In the genomic region with DNA sequence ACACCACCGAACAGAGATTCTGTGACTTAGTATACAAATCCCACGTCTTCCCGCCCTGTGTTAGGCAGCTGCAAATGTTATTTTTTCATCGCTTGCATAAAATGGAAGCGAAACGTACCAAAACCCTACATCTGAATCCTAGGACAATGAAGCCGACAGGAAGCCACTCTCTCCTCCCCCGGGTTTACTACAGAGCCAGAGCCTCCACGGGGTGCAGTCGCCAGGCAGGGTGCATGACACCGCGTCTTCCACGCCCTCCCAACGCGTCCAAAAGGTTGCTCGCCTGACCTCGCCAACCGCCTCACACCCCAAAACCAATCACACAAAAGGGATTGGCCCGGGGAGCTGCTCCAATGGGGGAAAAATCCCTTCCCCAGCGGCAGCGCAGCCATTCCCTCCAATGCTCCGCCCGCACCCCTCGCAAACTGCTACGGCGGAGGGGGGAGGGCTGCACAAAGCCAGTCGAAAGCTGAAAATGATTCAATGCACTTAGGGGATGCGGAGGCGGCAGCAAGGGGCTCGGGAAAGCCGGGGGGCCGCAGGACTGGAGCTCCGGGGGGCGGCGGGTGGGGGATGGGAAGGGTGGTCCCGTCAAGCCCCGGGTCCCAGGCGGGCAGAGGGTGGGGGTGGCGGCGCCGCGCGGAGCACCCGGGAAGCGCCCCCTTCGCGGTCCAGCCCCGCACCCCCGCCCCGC, we compare ENCODE assay signal across 8 cellular contexts. TPM values are rescaled to one million over a fixed set of nuclear protein-coding genes. Genes with fewer than 3 reads are reported as not detected.
DNase-seq lines count a peak whose midpoint lies in the region; ATAC-seq, FAIRE-seq and TF ChIP-seq lines count a peak whose summit lies in the region.

No MANE protein-coding gene starts in this region.

- H3K18ac ChIP-seq in H1 (ENCODE audit: extremely low read depth, low read length) (peak overlapping the region; percentile 52; the same call in 1 of the 2 replicates), mesendoderm (ENCODE audit: low read length) (peak overlapping the region; percentile 94)

- H3K4ac ChIP-seq in H1 (replicated peaks; ENCODE audit: insufficient read length, low read depth, low read length) (no peak overlapping the region), mesendoderm (ENCODE audit: low read depth, low read length) (peak overlapping the region; percentile 97)

- no peak overlapping the region for H2BK20ac ChIP-seq in H1 (ENCODE audit: low read length)

- H3K23me2 ChIP-seq in H1 (ENCODE audit: low read depth, low read length) = peaks cover 16% of the 10 kb centered on the region

- DNase-seq in NCI-H1417 (lab: John Stamatoyannopoulos, UW) (peak; percentile 31 to 82 (median 76)), NCI-H1417 treated with DMSO at 0.1 percent for 48 hours (lab: John Stamatoyannopoulos, UW) (no peak), NCI-H526 (lab: John Stamatoyannopoulos, UW) (peak; percentile 29 to 76), H1 (ENCODE audit: low read depth in 1 of 2, low spot score in 2 of 2) (peak in 1 of 2 experiments; percentile 61), mesendoderm (peak; percentile 76)
- DNase-seq in activated CD4-positive, alpha-beta memory T cell treated with anti-CD3 and anti-CD28 coated beads, Interleukin-2, amount 10 ng/mL, durations not matched to agents 7 days and 5 days = peak; percentile 65
- DNase-seq in stimulated activated CD8-positive, alpha-beta memory T cell treated with anti-CD3 and anti-CD28 coated beads, Interleukin-15, amount 100 ng/mL, for 48 hours (ENCODE audit: low read depth in 2 of 2) = peak; percentile 53 to 55

- TF ChIP-seq POLR2A in H1 (IDR thresholded peaks at IDR 0.05; ENCODE audit: control extremely low read depth in 1 of 2, low read depth in 2 of 2, low read length in 2 of 2) = peak in 1 of 2 experiments; percentile 51; a peak in 2 of 3 replicates

- no peak for TF ChIP-seq EP300 in H1 (IDR thresholded peaks at IDR 0.05; ENCODE audit: borderline replicate concordance in 1 of 2, low read depth in 2 of 2, low read length in 2 of 2)

- H3K4me1 ChIP-seq in H1 (replicated peaks in 1 of 4; ENCODE audit: control insufficient read depth in 3 of 4, insufficient read depth in 4 of 4, low read length in 3 of 4) (peaks cover 0 to 6% (median 2%) of the 10 kb centered on the region in 4 experiments; a peak in 1 of 7 replicates), mesendoderm (ENCODE audit: control insufficient read depth, low read depth, low read length) (no peaks in the 10 kb centered on the region)

- H3K9ac ChIP-seq in H1 (replicated peaks in 1 of 4; ENCODE audit: extremely low read depth in 1 of 4, low read depth in 3 of 4, low read length in 3 of 4) (peak overlapping the region; percentile 70 to 87 (median 76)), mesendoderm (ENCODE audit: low read length) (peak overlapping the region; percentile 96)

- H3K23ac ChIP-seq in H1 (ENCODE audit: insufficient read length) = no peak overlapping the region
- H3K23ac ChIP-seq in mesendoderm (ENCODE audit: low read length) = peak overlapping the region; percentile 15

- no peaks in the 10 kb centered on the region for H3K27me3 ChIP-seq in H1 (replicated peaks in 1 of 4; ENCODE audit: control insufficient read depth in 3 of 4, extremely low read depth in 1 of 4, insufficient read depth in 3 of 4, low read length in 3 of 4)
- H3K27me3 ChIP-seq in mesendoderm (ENCODE audit: insufficient read depth, low read length, poor library complexity) = no peaks in the 10 kb centered on the region

- no peaks in the 10 kb centered on the region for H3K27me3 Mint-ChIP-seq in activated CD4-positive, alpha-beta memory T cell treated with anti-CD3 and anti-CD28 coated beads, Interleukin-2, amount 10 ng/mL, durations not matched to agents 7 days and 5 days

- peak overlapping the region; percentile 84 for H3K27ac ChIP-seq in H1 (ENCODE audit: low read depth, low read length)
- H3K27ac ChIP-seq in mesendoderm (ENCODE audit: low read depth, low read length) = peak overlapping the region; percentile 97

- H3K56ac ChIP-seq in H1 (replicated peaks; ENCODE audit: insufficient read length, low read depth, low read length) (peak overlapping the region; percentile 83), mesendoderm (ENCODE audit: low read length) (peak overlapping the region; percentile 99)

- WGBS in H1 (ENCODE audit: extremely low coverage in 1 of 2, insufficient coverage in 1 of 2, insufficient read length in 1 of 2, insufficient replicate concordance in 2 of 2, low coverage in 1 of 2, low lambda C conversion rate in 2 of 2, missing lambda C conversion rate in 1 of 2), 2 experiments = 2% methylated on average over 26 of the region's 50 CpGs; no CpG with 5 or more reads in 1 of the 2 experiments
- WGBS in mesendoderm (ENCODE audit: extremely low coverage, insufficient coverage, low lambda C conversion rate) = no CpG with 5 or more reads among the region's 50 CpGs

- peaks cover 2 to 3% of the 10 kb centered on the region in 2 experiments for H4K20me1 ChIP-seq in H1 (replicated peaks in 1 of 2; ENCODE audit: control insufficient read depth in 1 of 2, insufficient read depth in 2 of 2, low read length in 2 of 2)

- H4K91ac ChIP-seq in H1 (replicated peaks; ENCODE audit: insufficient read length, low read length) = peak overlapping the region; percentile 77

- no peaks in the 10 kb centered on the region for H3K9me3 Mint-ChIP-seq in activated CD4-positive, alpha-beta memory T cell treated with anti-CD3 and anti-CD28 coated beads, Interleukin-2, amount 10 ng/mL, durations not matched to agents 7 days and 5 days

- peak overlapping the region; percentile 89 for H3K4me3 Mint-ChIP-seq in activated CD4-positive, alpha-beta memory T cell treated with anti-CD3 and anti-CD28 coated beads, Interleukin-2, amount 10 ng/mL, durations not matched to agents 7 days and 5 days

- H2BK15ac ChIP-seq in H1 (ENCODE audit: low read length) (no peak overlapping the region; the same call in 1 of the 2 replicates), mesendoderm (replicated peaks; ENCODE audit: low read depth) (no peak overlapping the region)

- H3K36me3 ChIP-seq in H1 (ENCODE audit: control insufficient read depth in 2 of 4, insufficient read depth in 4 of 4, low read length in 3 of 4) (no peaks in the 10 kb centered on the region), mesendoderm (ENCODE audit: control insufficient read depth, insufficient read depth, low read length) (no peaks in the 10 kb centered on the region)

- H4K5ac ChIP-seq in H1 (ENCODE audit: insufficient read length, low read depth, low read length) = peak overlapping the region; percentile 79
- H4K5ac ChIP-seq in mesendoderm (ENCODE audit: low read length) = no peak overlapping the region

- TF ChIP-seq CTCF in H1 (IDR thresholded peaks at IDR 0.05; ENCODE audit: control extremely low read depth in 1 of 3, insufficient read depth in 1 of 3, low read depth in 1 of 3, low read length in 3 of 3) = no peak

- H3K79me1 ChIP-seq in H1 (ENCODE audit: low read depth, low read length) = no peaks in the 10 kb centered on the region
- H3K79me1 ChIP-seq in mesendoderm (ENCODE audit: low read length) = no peaks in the 10 kb centered on the region

- peak overlapping the region; percentile 78 for H3K27ac Mint-ChIP-seq in activated CD4-positive, alpha-beta memory T cell treated with anti-CD3 and anti-CD28 coated beads, Interleukin-2, amount 10 ng/mL, durations not matched to agents 7 days and 5 days

- H2BK120ac ChIP-seq in H1 (replicated peaks; ENCODE audit: low read depth, low read length) (no peak overlapping the region), mesendoderm (ENCODE audit: low read depth, low read length) (no peak overlapping the region)

- peak; percentile 15 for ATAC-seq in HG03066 (IDR thresholded peaks at IDR 0.05; ENCODE audit: low read depth, unreplicated experiment)

- no peak for TF ChIP-seq RAD21 in H1 (IDR thresholded peaks at IDR 0.05 in 1 of 2, conservative IDR thresholded peaks at IDR 0.05 in 1 of 2; ENCODE audit: low read depth in 2 of 2, low read length in 2 of 2)

- no peak overlapping the region for H2BK12ac ChIP-seq in H1 (ENCODE audit: low read depth, low read length)

- H2AK5ac ChIP-seq in H1 (ENCODE audit: low read depth, low read length) (no peak overlapping the region), mesendoderm (ENCODE audit: low read length) (no peak overlapping the region)

- H3K36me3 Mint-ChIP-seq in activated CD4-positive, alpha-beta memory T cell treated with anti-CD3 and anti-CD28 coated beads, Interleukin-2, amount 10 ng/mL, durations not matched to agents 7 days and 5 days (ENCODE audit: low read depth) = peaks cover 3% of the 10 kb centered on the region

- POLR2A ChIA-PET in activated CD4-positive, alpha-beta memory T cell treated with anti-CD3 and anti-CD28 coated beads, Interleukin-2, amount 10 ng/mL, durations not matched to agents 7 days and 5 days (lab: Charles Lee) = interaction anchor here (0.9 to 3.5 kb wide), 6 partner anchors 25 to 1735 kb away, joined by 3 to 16 read pairs (median 4); a partner anchor contains a TSS
- POLR2A ChIA-PET in H1 (lab: Charles Lee; ENCODE audit: partially characterized antibody) = interaction anchor here (0.7 to 3.7 kb wide), 3 partner anchors 9 to 33 kb away, joined by 3 to 15 read pairs (median 4); no protein-coding TSS in a partner anchor

- peak overlapping the region; percentile 76 to 97 (median 93) for H3K4me3 ChIP-seq in H1 (ENCODE audit: extremely low read depth in 1 of 4, insufficient read depth in 2 of 4, low read depth in 3 of 4, low read length in 4 of 4)
- H3K4me3 ChIP-seq in mesendoderm (ENCODE audit: low read length) = peak overlapping the region; percentile 87

- H3K9me3 ChIP-seq in H1 (ENCODE audit: insufficient read depth in 2 of 2, low read depth in 1 of 2, low read length in 1 of 2) = no peaks in the 10 kb centered on the region

- H2AFZ ChIP-seq in H1 (ENCODE audit: low read length) = no peak overlapping the region

- peak overlapping the region; percentile 90 to 93 for H3K4me2 ChIP-seq in H1 (ENCODE audit: insufficient read depth in 1 of 2, low read depth in 2 of 2, low read length in 2 of 2)
- H3K4me2 ChIP-seq in mesendoderm (ENCODE audit: low read length) = peak overlapping the region; percentile 51

- H3K79me2 ChIP-seq in H1 (ENCODE audit: control insufficient read depth in 1 of 2, insufficient read depth in 2 of 2, low read length in 2 of 2) (peaks cover 7 to 53% of the 10 kb centered on the region in 2 experiments; a peak in 3 of 4 replicates), mesendoderm (ENCODE audit: control insufficient read depth, insufficient read depth, low read length) (peaks cover 31% of the 10 kb centered on the region)

- H3K14ac ChIP-seq in H1 (ENCODE audit: insufficient read length) = no peak overlapping the region

- no peak for FAIRE-seq in H1 (lab: Jason Lieb, UNC)

- peaks cover 26% of the 10 kb centered on the region for H3K4me1 Mint-ChIP-seq in activated CD4-positive, alpha-beta memory T cell treated with anti-CD3 and anti-CD28 coated beads, Interleukin-2, amount 10 ng/mL, durations not matched to agents 7 days and 5 days

- H2BK5ac ChIP-seq in H1 (ENCODE audit: low read depth, low read length) (peak overlapping the region; percentile 87), mesendoderm (ENCODE audit: low read length) (peak overlapping the region; percentile 48)

- CTCF ChIA-PET in activated CD4-positive, alpha-beta memory T cell treated with anti-CD3 and anti-CD28 coated beads, Interleukin-2, amount 10 ng/mL, durations not matched to agents 7 days and 5 days (lab: Charles Lee) = interaction anchor here (0.9 kb wide), 1 partner anchor 88 kb away, joined by 3 read pairs; no protein-coding TSS in a partner anchor
- CTCF ChIA-PET in H1 (lab: Charles Lee; ENCODE audit: partially characterized antibody) = no interaction called here

- H4K8ac ChIP-seq in H1 (ENCODE audit: extremely low read depth, insufficient read depth, low read length) = peak overlapping the region; percentile 96
- no peak overlapping the region for H4K8ac ChIP-seq in mesendoderm (ENCODE audit: low read depth, low read length)

RNA-seq across cellular contexts. Expression of a gene that starts 0.7 kb away (rescaled TPM):
- total RNA-seq in activated CD4-positive, alpha-beta memory T cell treated with anti-CD3 and anti-CD28 coated beads, Interleukin-2, amount 10 ng/mL, durations not matched to agents 7 days and 5 days = 10 to 100 TPM; 22.5 to 24.4 TPM
- total RNA-seq in H1 (2021; fragmentation: NEBNext Ultra II Directional; extraction: Animal tissue kit (Norgen Biotek cat#: 25700)) = 97.2 and 102 TPM in 2 replicates
- 29.8 and 33.1 TPM in 2 replicates for polyA plus RNA-seq in H1 (2011; rRNA removed)
- 44.3 TPM for polyA plus RNA-seq in H1 (2011; cell fraction: cytosol; rRNA removed)
- 64.4 TPM for polyA plus RNA-seq in H1 (2011; cell fraction: nucleus; rRNA removed)
- 41.8 to 54.2 TPM (median 49.7 TPM) in 4 replicates for polyA plus RNA-seq in H1 (2012, experiment 1 of 2)
- 2.7 TPM for polyA plus RNA-seq in H1 (2012, experiment 2 of 2)
- 57.0 TPM for polyA plus RNA-seq in H1 (2013, experiment 1 of 2)
- polyA plus RNA-seq in H1 (2013, experiment 2 of 2) = 56.1 TPM
- polyA minus RNA-seq in H1 (2011; rRNA and poly(A)+ RNA removed) = 96.1 and 109 TPM in 2 replicates
- polyA minus RNA-seq in H1 (2011; cell fraction: cytosol; rRNA and poly(A)+ RNA removed) = 86.9 TPM
- 276 TPM for polyA minus RNA-seq in H1 (2011; cell fraction: nucleus; rRNA and poly(A)+ RNA removed)
- 57.2 TPM for polyA plus RNA-seq in mesendoderm (2013, experiment 1 of 2)
- 58.5 TPM for polyA plus RNA-seq in mesendoderm (2013, experiment 2 of 2)

RNA-seq across cellular contexts. Expression of a gene that starts 1.5 kb away (rescaled TPM):
- 10 to 100 TPM; 18.8 to 20.3 TPM for total RNA-seq in activated CD4-positive, alpha-beta memory T cell treated with anti-CD3 and anti-CD28 coated beads, Interleukin-2, amount 10 ng/mL, durations not matched to agents 7 days and 5 days
- 13.5 and 15.6 TPM in 2 replicates for total RNA-seq in H1 (2021; fragmentation: NEBNext Ultra II Directional; extraction: Animal tissue kit (Norgen Biotek cat#: 25700))
- polyA plus RNA-seq in H1 (2011; rRNA removed) = 21.0 and 26.2 TPM in 2 replicates
- polyA plus RNA-seq in H1 (2011; cell fraction: cytosol; rRNA removed) = 20.1 TPM
- polyA plus RNA-seq in H1 (2011; cell fraction: nucleus; rRNA removed) = 24.3 TPM
- polyA plus RNA-seq in H1 (2012, experiment 1 of 2) = 14.4 to 21.4 TPM (median 18.9 TPM) in 4 replicates
- polyA plus RNA-seq in H1 (2012, experiment 2 of 2) = 6.7 TPM
- polyA plus RNA-seq in H1 (2013, experiment 1 of 2) = 24.5 TPM
- 20.8 TPM for polyA plus RNA-seq in H1 (2013, experiment 2 of 2)
- 12.5 and 20.2 TPM in 2 replicates for polyA minus RNA-seq in H1 (2011; rRNA and poly(A)+ RNA removed)
- 3.1 TPM for polyA minus RNA-seq in H1 (2011; cell fraction: cytosol; rRNA and poly(A)+ RNA removed)
- polyA minus RNA-seq in H1 (2011; cell fraction: nucleus; rRNA and poly(A)+ RNA removed) = 17.9 TPM
- polyA plus RNA-seq in mesendoderm (2013, experiment 1 of 2) = 9.5 TPM
- polyA plus RNA-seq in mesendoderm (2013, experiment 2 of 2) = 8.9 TPM
